ENCODE assay signal across 8 cellular contexts in genomic region chr9:32968101-32969011, GRCh38. TPM values are rescaled to one million over a fixed set of nuclear protein-coding genes. Genes with fewer than 3 reads are reported as not detected.
A peak's percentile ranks its signal among the peaks of the same experiment; 100 is the strongest.
DNase-seq lines count a peak whose midpoint lies in the region; ATAC-seq and TF ChIP-seq lines count a peak whose summit lies in the region.

No MANE protein-coding gene starts in this region.

- H3K4me3 ChIP-seq in SJCRH30, result no peak overlapping the region
- no peak overlapping the region for H3K4me3 ChIP-seq in psoas muscle

- H3K27ac Mint-ChIP-seq in CD14-positive monocyte, result no peak overlapping the region
- no peak overlapping the region for H3K27ac Mint-ChIP-seq in glutamatergic neuron (ENCODE audit: unreplicated experiment)
- no peak overlapping the region for H3K27ac Mint-ChIP-seq in stimulated activated memory B cell treated with anti-CD40 and anti-IgM and Interleukin-4, amounts not matched to agents 10 μg/mL and 1 μg/mL and 100 μg/mL, for 72 hours

- H3K27ac ChIP-seq in SJCRH30 (no peak overlapping the region), psoas muscle (no peak overlapping the region)

- H3K9me3 Mint-ChIP-seq in CD14-positive monocyte (peaks cover 0 to 2% (median 0%) of the 10 kb centered on the region in 7 donors), glutamatergic neuron (ENCODE audit: unreplicated experiment) (peaks cover 1% of the 10 kb centered on the region)
- no peaks in the 10 kb centered on the region for H3K9me3 Mint-ChIP-seq in stimulated activated memory B cell treated with anti-CD40 and anti-IgM and Interleukin-4, amounts not matched to agents 10 μg/mL and 1 μg/mL and 100 μg/mL, for 72 hours

- 23 to 39% (median 27%) methylated on average over 13 of the region's 13 CpGs for WGBS in psoas muscle, 3 donors

- H3K4me1 ChIP-seq in SJCRH30 (no peaks in the 10 kb centered on the region), psoas muscle (no peaks in the 10 kb centered on the region)

- H3K4me3 Mint-ChIP-seq in CD14-positive monocyte, result no peak overlapping the region
- no peak overlapping the region for H3K4me3 Mint-ChIP-seq in glutamatergic neuron (ENCODE audit: unreplicated experiment)
- no peak overlapping the region for H3K4me3 Mint-ChIP-seq in stimulated activated memory B cell treated with anti-CD40 and anti-IgM and Interleukin-4, amounts not matched to agents 10 μg/mL and 1 μg/mL and 100 μg/mL, for 72 hours

- H3K4me1 Mint-ChIP-seq in CD14-positive monocyte, result no peaks in the 10 kb centered on the region
- no peaks in the 10 kb centered on the region for H3K4me1 Mint-ChIP-seq in glutamatergic neuron (ENCODE audit: low read depth, unreplicated experiment)
- H3K4me1 Mint-ChIP-seq in stimulated activated memory B cell treated with anti-CD40 and anti-IgM and Interleukin-4, amounts not matched to agents 10 μg/mL and 1 μg/mL and 100 μg/mL, for 72 hours, result no peaks in the 10 kb centered on the region

- ATAC-seq in psoas muscle, result peak in 2 of 4 donors; percentile 42 to 73
- ATAC-seq in GM19463 (IDR thresholded peaks at IDR 0.05; ENCODE audit: unreplicated experiment), result no peak
- ATAC-seq in stimulated activated memory B cell treated with anti-CD40 and anti-IgM and Interleukin-4, amounts not matched to agents 10 μg/mL and 1 μg/mL and 100 μg/mL, for 72 hours, result no peak

- H3K9me3 ChIP-seq in SJCRH30 (replicated peaks) (no peaks in the 10 kb centered on the region), psoas muscle (no peaks in the 10 kb centered on the region)

- H3K36me3 ChIP-seq in SJCRH30 (peaks cover 4% of the 10 kb centered on the region; the same call in 1 of the 2 replicates), psoas muscle (ENCODE audit: insufficient read depth in 1 of 2, low read depth in 1 of 2) (peaks cover 4 to 18% of the 10 kb centered on the region in 2 donors)

- intact Hi-C loops in CD14-positive monocyte (cut with micrococcal nuclease) (loop anchor here in 1 of 2 donors (5.0 kb wide), 1 partner anchor 591 kb away; no protein-coding TSS in a partner anchor), psoas muscle (cut with DNase I) (loop anchor here (2.0 to 10.0 kb wide), 5 partner anchors 94 to 591 kb away; partner anchors contain the start of gene ACO1 (in 1 of the 2))

- H3K27me3 Mint-ChIP-seq in CD14-positive monocyte (ENCODE audit: low read depth in 3 of 3), result peaks cover 0 to 4% (median 2%) of the 10 kb centered on the region in 3 donors
- peaks cover 1% of the 10 kb centered on the region for H3K27me3 Mint-ChIP-seq in glutamatergic neuron (ENCODE audit: unreplicated experiment)
- no peaks in the 10 kb centered on the region for H3K27me3 Mint-ChIP-seq in stimulated activated memory B cell treated with anti-CD40 and anti-IgM and Interleukin-4, amounts not matched to agents 10 μg/mL and 1 μg/mL and 100 μg/mL, for 72 hours

- H3K36me3 Mint-ChIP-seq in CD14-positive monocyte (peaks cover 18 to 22% of the 10 kb centered on the region in 2 donors), glutamatergic neuron (ENCODE audit: unreplicated experiment) (no peaks in the 10 kb centered on the region)
- peaks cover 12% of the 10 kb centered on the region for H3K36me3 Mint-ChIP-seq in stimulated activated memory B cell treated with anti-CD40 and anti-IgM and Interleukin-4, amounts not matched to agents 10 μg/mL and 1 μg/mL and 100 μg/mL, for 72 hours

- no peaks in the 10 kb centered on the region for H3K27me3 ChIP-seq in SJCRH30
- no peaks in the 10 kb centered on the region for H3K27me3 ChIP-seq in psoas muscle (ENCODE audit: insufficient read depth in 3 of 3, low read length in 2 of 3)

- TF ChIP-seq CTCF in CD14-positive monocyte (IDR thresholded peaks at IDR 0.05) (peak; percentile 83), glutamatergic neuron (IDR thresholded peaks at IDR 0.05; ENCODE audit: partially characterized antibody, unreplicated experiment) (peak; percentile 91), psoas muscle (IDR thresholded peaks at IDR 0.05) (peak; percentile 88)

- DNase-seq in CD14-positive monocyte (ENCODE audit: low spot score) (no peak), HCEC 1CT (peak; percentile 39), SJCRH30 (peak; percentile 15 to 61), glutamatergic neuron (peak; percentile 72), psoas muscle (peak; percentile 29 to 60)
- DNase-seq in activated naive CD4-positive, alpha-beta T cell treated with Interleukin-2 at 50 U/mL for 16 hours, result peak; percentile 57

RNA-seq across cellular contexts. Expression of gene APTX, which starts 33.1 kb away (rescaled TPM):
- polyA plus RNA-seq in CD14-positive monocyte (10 to 100 TPM; 17.9 to 20.9 TPM), psoas muscle (10 to 100 TPM; 14.3 to 37.7 (median 31.2) TPM)
- 32.0 and 32.3 TPM in 2 replicates for total RNA-seq in SJCRH30 (2014; rRNA removed; shearing (Covaris generic))
- total RNA-seq in glutamatergic neuron (ENCODE audit: unreplicated experiment) (41.9 TPM), psoas muscle (10 to 100 TPM; 12.9 to 21.0 (median 14.9) TPM)

RNA-seq across cellular contexts. Expression of gene DNAJA1, which starts 56.7 kb away (rescaled TPM):
- polyA plus RNA-seq in CD14-positive monocyte (10 to 100 TPM; 73.3 to 93.6 TPM), psoas muscle (100 to 1,000 TPM in 1 of 3 donors, 10 to 100 TPM in 2; 46.9 to 135 (median 48.9) TPM)
- total RNA-seq in SJCRH30 (2014; rRNA removed; shearing (Covaris generic)), result 239 and 246 TPM in 2 replicates
- total RNA-seq in glutamatergic neuron (ENCODE audit: unreplicated experiment) (249 TPM), psoas muscle (10 to 100 TPM; 41.7 to 88.3 (median 68.8) TPM)
